In genomic region chr4:93710101-93710846, GRCh38 we compare ENCODE assay signal across 9 cellular contexts.
DNase-seq lines count a peak whose midpoint lies in the region; ATAC-seq lines count a peak whose summit lies in the region.
"Had no signal": no experiment of that assay in that cellular context is flagged by ENCODE, and none has a peak within 500 bp of the region (broad histone marks: within the 10 kb centered on the region; RNA-seq: fewer than 3 reads in every experiment).

No MANE protein-coding gene starts in this region.

- no peaks in the 10 kb centered on the region for H3K36me3 Mint-ChIP-seq in CD8-positive, alpha-beta memory T cell

- no peak overlapping the region for H3K4me3 ChIP-seq in SJCRH30
- no peak overlapping the region for H3K4me3 ChIP-seq in CD8-positive, alpha-beta memory T cell (ENCODE audit: low read length)

- DNase-seq in SJCRH30 (peak; percentile 36 to 62), pons (ENCODE audit: low spot score) (peak; percentile 61), NCI-H2227 treated with DMSO at 0.1 percent for 48 hours (lab: John Stamatoyannopoulos, UW) (no peak)
- DNase-seq in CD8-positive, alpha-beta memory T cell: no peak
- DNase-seq in central memory CD4-positive, alpha-beta T cell: no peak
- no peak for DNase-seq in activated CD4-positive, alpha-beta T cell treated with anti-CD3 and anti-CD28 coated beads for 4 hours

- peaks cover 0 to 2% of the 10 kb centered on the region in 2 donors for H3K27me3 Mint-ChIP-seq in CD8-positive, alpha-beta memory T cell
- H3K27me3 Mint-ChIP-seq: central memory CD8-positive, alpha-beta T cell had no signal

- ATAC-seq in GM18873 (IDR thresholded peaks at IDR 0.05; ENCODE audit: low FRiP score, unreplicated experiment) (peak; percentile 69), HG02884 (IDR thresholded peaks at IDR 0.05; ENCODE audit: unreplicated experiment) (peak; percentile 89)

- CTCF ChIA-PET in CD8-positive, alpha-beta memory T cell (lab: Charles Lee): no interaction called here

- no peak overlapping the region for H3K27ac ChIP-seq in SJCRH30
- no peak overlapping the region for H3K27ac ChIP-seq in CD8-positive, alpha-beta memory T cell (ENCODE audit: low read depth, low read length)

- no peaks in the 10 kb centered on the region for H3K36me3 ChIP-seq in SJCRH30
- H3K36me3 ChIP-seq in CD8-positive, alpha-beta memory T cell (ENCODE audit: insufficient read depth, low read length): no peaks in the 10 kb centered on the region

- POLR2A ChIA-PET in CD8-positive, alpha-beta memory T cell (lab: Charles Lee): no interaction called here

- no peaks in the 10 kb centered on the region for H3K4me1 ChIP-seq in SJCRH30
- H3K4me1 ChIP-seq in CD8-positive, alpha-beta memory T cell (ENCODE audit: insufficient read depth, low read length): no peaks in the 10 kb centered on the region

- H3K27ac Mint-ChIP-seq in CD8-positive, alpha-beta memory T cell: no peak overlapping the region

- H3K4me3 Mint-ChIP-seq in CD8-positive, alpha-beta memory T cell: no peak overlapping the region
- H3K4me3 Mint-ChIP-seq: central memory CD8-positive, alpha-beta T cell had no signal

- H3K9me3 ChIP-seq in SJCRH30 (replicated peaks): no peaks in the 10 kb centered on the region
- no peaks in the 10 kb centered on the region for H3K9me3 ChIP-seq in CD8-positive, alpha-beta memory T cell (ENCODE audit: low read length)

- H3K4me1 Mint-ChIP-seq in CD8-positive, alpha-beta memory T cell: no peaks in the 10 kb centered on the region
- H3K4me1 Mint-ChIP-seq: central memory CD8-positive, alpha-beta T cell had no signal

- H3K9me3 Mint-ChIP-seq in CD8-positive, alpha-beta memory T cell: peaks cover 5 to 36% (median 7%) of the 10 kb centered on the region in 5 donors

- no peaks in the 10 kb centered on the region for H3K27me3 ChIP-seq in SJCRH30
- H3K27me3 ChIP-seq in CD8-positive, alpha-beta memory T cell (ENCODE audit: insufficient read depth, low read length, poor library complexity, severe bottlenecking): no peaks in the 10 kb centered on the region

Comparison
In these comparisons a context has a peak if more than half of its experiments do, and no peak if none do; other contexts are left out.
1. DNase-seq: peak in SJCRH30 (2 of 2) and pons (single experiment); none in CD8-positive, alpha-beta memory T cell (0 of 5), central memory CD4-positive, alpha-beta T cell (single experiment), activated CD4-positive, alpha-beta T cell treated with anti-CD3 and anti-CD28 coated beads for 4 hours (0 of 2) and NCI-H2227 treated with DMSO at 0.1 percent for 48 hours (single experiment).